Comparison of ENCODE assay signal across 25 cellular contexts in the genomic region with DNA sequence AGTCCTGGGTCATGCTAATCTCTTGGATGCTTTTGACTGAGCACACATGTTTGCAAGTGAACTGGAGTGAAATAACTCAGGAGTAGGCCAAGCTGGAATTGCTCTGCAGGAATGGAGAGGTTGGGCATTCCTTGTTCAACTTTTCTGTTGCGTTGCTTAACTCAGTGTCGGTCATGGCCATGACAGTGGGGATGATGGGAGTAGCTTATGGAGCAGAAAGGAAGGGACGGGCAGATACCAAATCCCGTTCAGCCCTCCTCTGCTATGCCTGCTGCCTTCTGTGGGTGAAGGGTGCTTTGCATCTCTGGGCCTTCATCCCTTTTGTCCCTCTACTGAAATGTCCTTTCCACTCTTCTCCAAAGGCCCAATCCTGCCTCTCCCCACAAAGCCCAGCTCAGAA. TPM values are rescaled to one million over a fixed set of nuclear protein-coding genes. Genes with fewer than 3 reads are reported as not detected.
DNase-seq lines count a peak whose midpoint lies in the region; ATAC-seq and TF ChIP-seq lines count a peak whose summit lies in the region.
"Had no signal": no experiment of that assay in that cellular context is flagged by ENCODE, and none has a peak within 500 bp of the region (broad histone marks: within the 10 kb centered on the region; RNA-seq: fewer than 3 reads in every experiment).

No MANE protein-coding gene starts in this region.

- H3K4me1 ChIP-seq in endodermal cell (ENCODE audit: control insufficient read depth, insufficient read depth, low read length): no peaks in the 10 kb centered on the region

- intact Hi-C loops in activated CD8-positive, alpha-beta T cell treated with anti-CD3 and anti-CD28 coated beads for 36 hours (cut with micrococcal nuclease): no loop called here

- H3K36me3 Mint-ChIP-seq in activated naive CD4-positive, alpha-beta T cell treated with anti-CD3 and anti-CD28 coated beads, Interleukin-2, amount 50 U/mL, for 24 hours: no peaks in the 10 kb centered on the region
- H3K36me3 Mint-ChIP-seq in activated CD8-positive, alpha-beta T cell treated with anti-CD3 and anti-CD28 coated beads for 36 hours (ENCODE audit: low read depth): peaks cover 14% of the 10 kb centered on the region
- no peaks in the 10 kb centered on the region for H3K36me3 Mint-ChIP-seq in endodermal cell (ENCODE audit: low read depth)
- H3K36me3 Mint-ChIP-seq in stimulated activated naive B cell treated with anti-CD40 and anti-IgM and Interleukin-4, amounts not matched to agents 10 μg/mL and 1 μg/mL and 100 μg/mL, for 72 hours: no peaks in the 10 kb centered on the region
- H3K36me3 Mint-ChIP-seq: neural progenitor cell, type B pancreatic cell, WTC11 had no signal

- no peak for TF ChIP-seq CTCF in activated CD8-positive, alpha-beta T cell treated with anti-CD3 and anti-CD28 coated beads for 36 hours (IDR thresholded peaks at IDR 0.05)
- TF ChIP-seq CTCF in endodermal cell (conservative IDR thresholded peaks at IDR 0.05): no peak

- no peak overlapping the region for H3K4me3 ChIP-seq in endodermal cell (ENCODE audit: low read length)
- H3K4me3 ChIP-seq: cardiac muscle cell, GM23338, neural progenitor cell, SJSA1 had no signal

- H3K4me1 Mint-ChIP-seq in activated naive CD4-positive, alpha-beta T cell treated with anti-CD3 and anti-CD28 coated beads, Interleukin-2, amount 50 U/mL, for 24 hours: peaks cover 99% of the 10 kb centered on the region
- H3K4me1 Mint-ChIP-seq in activated CD8-positive, alpha-beta T cell treated with anti-CD3 and anti-CD28 coated beads for 36 hours (ENCODE audit: low read depth): peaks cover 97% of the 10 kb centered on the region
- peaks cover 10% of the 10 kb centered on the region for H3K4me1 Mint-ChIP-seq in endodermal cell
- H3K4me1 Mint-ChIP-seq in stimulated activated naive B cell treated with anti-CD40 and anti-IgM and Interleukin-4, amounts not matched to agents 10 μg/mL and 1 μg/mL and 100 μg/mL, for 72 hours: peaks cover 60 to 87% of the 10 kb centered on the region in 2 donors

- POLR2A ChIA-PET in activated CD8-positive, alpha-beta T cell treated with anti-CD3 and anti-CD28 coated beads for 36 hours (lab: Charles Lee): interaction anchor here (1.4 to 19.9 kb wide), 5 partner anchors 10 to 40 kb away, joined by 3 to 327 read pairs (median 8); partner anchors contain the start of gene TAGAP

- WGBS in endodermal cell (ENCODE audit: insufficient coverage in 1 of 2, insufficient read length in 1 of 2), 2 experiments: 80 to 91% methylated on average over 1 to 4 of the region's 4 CpGs

- peaks cover 4% of the 10 kb centered on the region for H3K9me3 Mint-ChIP-seq in activated naive CD4-positive, alpha-beta T cell treated with anti-CD3 and anti-CD28 coated beads, Interleukin-2, amount 50 U/mL, for 24 hours
- H3K9me3 Mint-ChIP-seq in activated CD8-positive, alpha-beta T cell treated with anti-CD3 and anti-CD28 coated beads for 36 hours: peaks cover 9% of the 10 kb centered on the region
- no peaks in the 10 kb centered on the region for H3K9me3 Mint-ChIP-seq in endodermal cell
- H3K9me3 Mint-ChIP-seq in stimulated activated naive B cell treated with anti-CD40 and anti-IgM and Interleukin-4, amounts not matched to agents 10 μg/mL and 1 μg/mL and 100 μg/mL, for 72 hours: no peaks in the 10 kb centered on the region
- H3K9me3 Mint-ChIP-seq: GM23338, type B pancreatic cell had no signal

- no peak overlapping the region for H3K27ac ChIP-seq in endodermal cell (ENCODE audit: low read depth, low read length)
- H3K27ac ChIP-seq: cardiac muscle cell, neural progenitor cell, SJSA1 had no signal

- no peak for TF ChIP-seq POLR2A in erythroblast (IDR thresholded peaks at IDR 0.05; ENCODE audit: low read length)

- no peaks in the 10 kb centered on the region for H3K27me3 Mint-ChIP-seq in activated naive CD4-positive, alpha-beta T cell treated with anti-CD3 and anti-CD28 coated beads, Interleukin-2, amount 50 U/mL, for 24 hours
- no peaks in the 10 kb centered on the region for H3K27me3 Mint-ChIP-seq in activated CD8-positive, alpha-beta T cell treated with anti-CD3 and anti-CD28 coated beads for 36 hours
- peaks cover 33% of the 10 kb centered on the region for H3K27me3 Mint-ChIP-seq in endodermal cell (ENCODE audit: insufficient read depth)
- H3K27me3 Mint-ChIP-seq in stimulated activated naive B cell treated with anti-CD40 and anti-IgM and Interleukin-4, amounts not matched to agents 10 μg/mL and 1 μg/mL and 100 μg/mL, for 72 hours: no peaks in the 10 kb centered on the region

- H3K4me3 Mint-ChIP-seq in activated naive CD4-positive, alpha-beta T cell treated with anti-CD3 and anti-CD28 coated beads, Interleukin-2, amount 50 U/mL, for 24 hours: no peak overlapping the region
- peak overlapping the region; percentile 24 for H3K4me3 Mint-ChIP-seq in activated CD8-positive, alpha-beta T cell treated with anti-CD3 and anti-CD28 coated beads for 36 hours
- H3K4me3 Mint-ChIP-seq in endodermal cell: no peak overlapping the region
- H3K4me3 Mint-ChIP-seq in stimulated activated naive B cell treated with anti-CD40 and anti-IgM and Interleukin-4, amounts not matched to agents 10 μg/mL and 1 μg/mL and 100 μg/mL, for 72 hours: no peak overlapping the region
- H3K4me3 Mint-ChIP-seq: GM23338, neural progenitor cell, type B pancreatic cell, WTC11 had no signal

- DNase-seq in activated naive CD4-positive, alpha-beta T cell treated with anti-CD3 and anti-CD28 coated beads, Interleukin-2, amount 50 U/mL, for 16 hours: no peak
- no peak for DNase-seq in activated CD8-positive, alpha-beta T cell treated with anti-CD3 and anti-CD28 coated beads for 36 hours
- peak; percentile 18 for DNase-seq in endodermal cell
- no peak for DNase-seq in stimulated activated naive B cell treated with anti-CD40 and anti-IgM and Interleukin-4, amounts not matched to agents 10 μg/mL and 1 μg/mL and 100 μg/mL, for 72 hours
- no peak for DNase-seq in amygdala (lab: John Stamatoyannopoulos, UW)
- no peak for DNase-seq in erythroblast (lab: John Stamatoyannopoulos, UW)
- no peak for DNase-seq in NCI-H1436 treated with DMSO at 0.1 percent for 48 hours (lab: John Stamatoyannopoulos, UW)
- DNase-seq: activated effector memory CD4-positive, alpha-beta T cell treated with Interleukin-2 at 50 U/mL for 16 hours; aorta; cortex of kidney; NCI-H1105; NCI-H2029; NCI-H2227 treated with DMSO at 0.1 percent for 48 hours; NCI-H69; stimulated activated CD4-positive, alpha-beta T cell treated with anti-CD3 and anti-CD28 coated beads, Interleukin-4, amount 100 ng/mL, for 4 hours had no signal

- peaks cover 24% of the 10 kb centered on the region for H3K27me3 ChIP-seq in endodermal cell (ENCODE audit: control insufficient read depth, insufficient read depth, low read length, poor library complexity, severe bottlenecking)
- H3K27me3 ChIP-seq: cardiac muscle cell, SJSA1 had no signal

- H3K36me3 ChIP-seq in endodermal cell (ENCODE audit: control insufficient read depth, insufficient read depth, low read length): no peaks in the 10 kb centered on the region
- H3K36me3 ChIP-seq: cardiac muscle cell, neural progenitor cell, SJSA1 had no signal

- no peaks in the 10 kb centered on the region for H3K9me3 ChIP-seq in endodermal cell (ENCODE audit: control insufficient read depth, low read length)
- H3K9me3 ChIP-seq: SJSA1 had no signal

- CTCF ChIA-PET in activated CD8-positive, alpha-beta T cell treated with anti-CD3 and anti-CD28 coated beads for 36 hours (lab: Charles Lee): interaction anchor here (1.0 to 4.9 kb wide), 3 partner anchors 18 to 44 kb away, joined by 3 to 29 read pairs (median 7); no protein-coding TSS in a partner anchor

- ATAC-seq in activated CD8-positive, alpha-beta T cell treated with anti-CD3 and anti-CD28 coated beads for 36 hours: no peak
- ATAC-seq in stimulated activated naive B cell treated with anti-CD40 and anti-IgM and Interleukin-4, amounts not matched to agents 10 μg/mL and 1 μg/mL and 100 μg/mL, for 72 hours (replicated peaks): no peak
- ATAC-seq: GM23338, sciatic nerve, WTC11 had no signal

- no peak overlapping the region for H3K9ac ChIP-seq in endodermal cell (ENCODE audit: extremely low read depth, low read length, poor library complexity, severe bottlenecking)
- H3K9ac ChIP-seq: neural progenitor cell had no signal

- H3K27ac Mint-ChIP-seq in activated naive CD4-positive, alpha-beta T cell treated with anti-CD3 and anti-CD28 coated beads, Interleukin-2, amount 50 U/mL, for 24 hours: peak overlapping the region; percentile 94
- peak overlapping the region; percentile 95 for H3K27ac Mint-ChIP-seq in activated CD8-positive, alpha-beta T cell treated with anti-CD3 and anti-CD28 coated beads for 36 hours
- H3K27ac Mint-ChIP-seq in endodermal cell: no peak overlapping the region
- H3K27ac Mint-ChIP-seq in stimulated activated naive B cell treated with anti-CD40 and anti-IgM and Interleukin-4, amounts not matched to agents 10 μg/mL and 1 μg/mL and 100 μg/mL, for 72 hours: peak overlapping the region; percentile 59
- H3K27ac Mint-ChIP-seq: GM23338, neural progenitor cell, type B pancreatic cell, WTC11 had no signal

RNA-seq across cellular contexts. Expression of gene TAGAP, which starts 15.3 kb away (rescaled TPM):
- 100 to 1,000 TPM; 112 to 113 TPM for total RNA-seq in activated CD8-positive, alpha-beta T cell treated with anti-CD3 and anti-CD28 coated beads for 36 hours
- under 1 TPM in 1 of 2 donors, not detected in 1; 0.24 TPM for total RNA-seq in endodermal cell
- not detected for polyA plus RNA-seq in endodermal cell (2013, experiment 1 of 2)
- not detected for polyA plus RNA-seq in endodermal cell (2013, experiment 2 of 2)
- total RNA-seq: cardiac muscle cell, fibroblast of lung, GM23338, RPMI7951 had no signal
- polyA plus RNA-seq: cardiac muscle cell, fibroblast of lung, GM23338 had no signal

Comparison
In these comparisons a context has a peak if more than half of its experiments do, and no peak if none do; other contexts are left out.
1. RNA of gene TAGAP, which starts 15.3 kb away (total RNA-seq): 112 to 113 TPM in activated CD8-positive, alpha-beta T cell treated with anti-CD3 and anti-CD28 coated beads for 36 hours; 0.24 TPM in endodermal cell; every median in the first group is over 10 times any median in the second.